Comparison of ENCODE assay signal across 18 cellular contexts in genomic region chr1:180458807-180459206, GRCh38. TPM values are rescaled to one million over a fixed set of nuclear protein-coding genes. Genes with fewer than 3 reads are reported as not detected.
DNase-seq lines count a peak whose midpoint lies in the region; ATAC-seq, FAIRE-seq and TF ChIP-seq lines count a peak whose summit lies in the region.
"Had no signal": no experiment of that assay in that cellular context is flagged by ENCODE, and none has a peak within 500 bp of the region (broad histone marks: within the 10 kb centered on the region; RNA-seq: fewer than 3 reads in every experiment).

No MANE protein-coding gene starts in this region.

- H3K36me3 Mint-ChIP-seq in naive thymus-derived CD4-positive, alpha-beta T cell, result peaks cover 37 to 81% (median 61%) of the 10 kb centered on the region in 5 donors

- POLR2A ChIA-PET in naive thymus-derived CD4-positive, alpha-beta T cell (lab: Charles Lee), result no interaction called here

- H3K36me3 ChIP-seq in pancreas, result no peaks in the 10 kb centered on the region
- no peaks in the 10 kb centered on the region for H3K36me3 ChIP-seq in naive thymus-derived CD4-positive, alpha-beta T cell (ENCODE audit: control insufficient read depth in 2 of 3, insufficient read depth in 3 of 3, low read length in 3 of 3)

- H3K4me3 Mint-ChIP-seq in naive thymus-derived CD4-positive, alpha-beta T cell, result no peak overlapping the region
- H3K4me3 Mint-ChIP-seq: CD14-positive monocyte; CD4-positive, alpha-beta memory T cell; HFFc6 had no signal

- H3K27me3 Mint-ChIP-seq in naive thymus-derived CD4-positive, alpha-beta T cell, result no peaks in the 10 kb centered on the region
- H3K27me3 Mint-ChIP-seq: CD4-positive, alpha-beta memory T cell had no signal

- 65 to 67% methylated on average over 2 of the region's 2 CpGs for WGBS in pancreas, 2 donors

- CTCF ChIA-PET in naive thymus-derived CD4-positive, alpha-beta T cell (lab: Charles Lee), result no interaction called here

- H3K9me3 ChIP-seq in pancreas, result no peaks in the 10 kb centered on the region
- H3K9me3 ChIP-seq in naive thymus-derived CD4-positive, alpha-beta T cell (ENCODE audit: control insufficient read depth in 2 of 3, low read length in 3 of 3), result peaks cover 0 to 6% (median 5%) of the 10 kb centered on the region in 3 experiments

- peaks cover 12 to 62% (median 33%) of the 10 kb centered on the region in 11 donors for H3K9me3 Mint-ChIP-seq in naive thymus-derived CD4-positive, alpha-beta T cell

- no peak for ATAC-seq in pancreas
- no peak for ATAC-seq in naive thymus-derived CD4-positive, alpha-beta T cell
- ATAC-seq: GM12878, HCT116 had no signal

- peaks cover 3 to 36% (median 31%) of the 10 kb centered on the region in 7 donors for H3K4me1 Mint-ChIP-seq in naive thymus-derived CD4-positive, alpha-beta T cell
- H3K4me1 Mint-ChIP-seq: CD14-positive monocyte had no signal

- no peak overlapping the region for H3K27ac Mint-ChIP-seq in naive thymus-derived CD4-positive, alpha-beta T cell
- H3K27ac Mint-ChIP-seq: CD14-positive monocyte, HFFc6 had no signal

- FAIRE-seq in A204.1 (lab: Jason Lieb, UNC) (peak; percentile 91), TTC549 (lab: Jason Lieb, UNC) (peak; percentile 97), endometrium (lab: Jason Lieb, UNC) (peak; percentile 87), pancreas (lab: Jason Lieb, UNC) (peak; percentile 61)
- FAIRE-seq: GM12878 had no signal

- DNase-seq in pancreas (no peak), kidney glomerular epithelial cell (lab: John Stamatoyannopoulos, UW) (no peak), NCI-H446 (lab: John Stamatoyannopoulos, UW) (no peak)
- no peak for DNase-seq in naive thymus-derived CD4-positive, alpha-beta T cell
- DNase-seq: Calu3; CD4-positive, alpha-beta memory T cell; DMS79 treated with DMSO at 0.1 percent for 48 hours; GOT3; H7; HFFc6 had no signal

- TF ChIP-seq CTCF in pancreas (IDR thresholded peaks at IDR 0.05), result no peak

- no peaks in the 10 kb centered on the region for H3K4me1 ChIP-seq in pancreas
- H3K4me1 ChIP-seq in naive thymus-derived CD4-positive, alpha-beta T cell (ENCODE audit: control insufficient read depth in 2 of 2, insufficient read depth in 2 of 2, low read length in 2 of 2), result no peaks in the 10 kb centered on the region
- H3K4me1 ChIP-seq: BLaER1 had no signal

- no peak overlapping the region for H3K4me3 ChIP-seq in pancreas
- H3K4me3 ChIP-seq in naive thymus-derived CD4-positive, alpha-beta T cell (ENCODE audit: low read length), result no peak overlapping the region
- H3K4me3 ChIP-seq: BLaER1, GM12878 had no signal

- H3K27ac ChIP-seq in pancreas, result no peak overlapping the region
- no peak overlapping the region for H3K27ac ChIP-seq in naive thymus-derived CD4-positive, alpha-beta T cell (ENCODE audit: low read depth, low read length)
- H3K27ac ChIP-seq: 22Rv1, BLaER1 had no signal

- intact Hi-C loops in pancreas (cut with DNase I), result no loop called here
- intact Hi-C loops in naive thymus-derived CD4-positive, alpha-beta T cell (cut with micrococcal nuclease), result no loop called here

- no peaks in the 10 kb centered on the region for H3K27me3 ChIP-seq in pancreas
- H3K27me3 ChIP-seq in naive thymus-derived CD4-positive, alpha-beta T cell (ENCODE audit: control insufficient read depth in 2 of 2, insufficient read depth in 2 of 2, low read length in 2 of 2), result no peaks in the 10 kb centered on the region
- H3K27me3 ChIP-seq: BLaER1 had no signal

RNA-seq across cellular contexts. Expression of gene ACBD6, which starts 43.6 kb away (rescaled TPM):
- total RNA-seq in pancreas, result 10 to 100 TPM; 15.0 to 20.7 (median 16.2) TPM
- polyA plus RNA-seq in pancreas, result 10 to 100 TPM; 23.0 to 25.1 TPM
- total RNA-seq in naive thymus-derived CD4-positive, alpha-beta T cell, result 10 to 100 TPM; 44.2 to 75.7 (median 47.3) TPM
- 10 to 100 TPM; 46.2 to 47.6 TPM for polyA plus RNA-seq in naive thymus-derived CD4-positive, alpha-beta T cell
